8 cellular contexts compared by ENCODE assay signal in the genomic region with DNA sequence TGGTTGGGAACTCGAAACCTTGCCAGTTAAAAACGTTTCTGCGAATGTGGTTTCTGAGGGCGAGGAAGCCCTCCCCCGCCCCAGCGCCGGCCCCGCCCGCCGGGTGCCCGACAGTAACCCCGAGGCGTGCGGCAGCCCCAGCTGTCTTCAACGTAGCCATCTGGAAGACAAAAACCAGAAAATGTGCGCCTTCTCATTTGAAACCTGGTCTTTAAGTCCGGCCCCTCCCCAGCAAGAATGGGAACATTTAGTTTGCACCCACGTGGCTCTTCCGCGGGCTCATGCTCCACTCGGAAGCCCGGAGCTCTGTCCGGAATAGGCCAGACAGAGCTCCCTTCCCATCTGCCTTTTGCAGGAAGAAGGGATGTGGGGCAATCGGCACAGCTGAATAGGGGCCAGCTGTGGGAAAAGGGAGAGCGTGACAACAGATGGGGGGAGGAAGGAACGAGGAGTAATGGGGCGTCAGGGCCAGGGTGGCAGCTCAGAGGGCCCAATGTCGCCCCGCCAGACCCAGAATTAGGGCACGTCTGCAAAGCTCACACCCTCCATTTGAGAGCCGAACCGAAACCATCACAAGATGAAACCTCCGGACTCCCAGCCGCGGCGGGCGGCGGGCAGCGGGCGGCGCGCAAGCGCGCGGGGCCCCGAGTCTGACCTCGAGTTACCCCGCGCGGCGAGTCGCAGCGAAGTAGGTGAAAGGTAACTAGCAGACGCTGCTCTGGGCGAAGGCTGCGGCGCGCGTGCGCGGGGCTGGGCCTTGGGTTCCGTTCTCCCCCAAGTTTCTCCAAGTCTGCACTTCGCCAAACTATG.
DNase-seq lines count a peak whose midpoint lies in the region; ATAC-seq and TF ChIP-seq lines count a peak whose summit lies in the region.

No MANE protein-coding gene starts in this region.

- H3K36me3 Mint-ChIP-seq in activated naive CD8-positive, alpha-beta T cell treated with anti-CD3 and anti-CD28 coated beads, Interleukin-2, amount 50 U/mL, for 24 hours (ENCODE audit: low read depth) = no peaks in the 10 kb centered on the region

- H3K27me3 Mint-ChIP-seq in activated naive CD8-positive, alpha-beta T cell treated with anti-CD3 and anti-CD28 coated beads, Interleukin-2, amount 50 U/mL, for 24 hours = peaks cover 47% of the 10 kb centered on the region

- peak overlapping the region; percentile 80 for H4K8ac ChIP-seq in trophoblast cell (ENCODE audit: low read depth, low read length)

- H3K14ac ChIP-seq in trophoblast cell (ENCODE audit: low read length) = peak overlapping the region; percentile 86

- H3K36me3 ChIP-seq in trophoblast cell (ENCODE audit: control insufficient read depth in 1 of 2, insufficient read depth in 2 of 2, low read length in 2 of 2) = no peaks in the 10 kb centered on the region
- H3K36me3 ChIP-seq in tibial nerve = no peaks in the 10 kb centered on the region

- H3K9me3 ChIP-seq in trophoblast cell (ENCODE audit: insufficient read depth, low read depth, low read length) (no peaks in the 10 kb centered on the region), tibial nerve (no peaks in the 10 kb centered on the region)

- H3K4me3 ChIP-seq in HFF-Myc (replicated peaks; ENCODE audit: low read depth, low read length) (peak overlapping the region; percentile 57), trophoblast cell (ENCODE audit: low read depth, low read length) (peak overlapping the region; percentile 69), tibial nerve (peak overlapping the region; percentile 53 to 68 (median 64))

- H2BK5ac ChIP-seq in trophoblast cell (ENCODE audit: low read depth, low read length, poor library complexity) = peak overlapping the region; percentile 49

- no peak overlapping the region for H2AK5ac ChIP-seq in trophoblast cell (ENCODE audit: low read length)

- H2BK120ac ChIP-seq in trophoblast cell (ENCODE audit: insufficient read depth, low read length, poor library complexity) = peak overlapping the region; percentile 67

- peak overlapping the region; percentile 96 for H3K4me2 ChIP-seq in trophoblast cell (ENCODE audit: low read length)

- peak overlapping the region; percentile 54 for H3K9ac ChIP-seq in trophoblast cell (ENCODE audit: low read length)

- H3K23ac ChIP-seq in trophoblast cell (ENCODE audit: low read length) = no peak overlapping the region

- TF ChIP-seq POLR2A in tibial nerve (IDR thresholded peaks at IDR 0.05) = peak; percentile 16 to 43

- peak overlapping the region; percentile 80 for H3K4me3 Mint-ChIP-seq in activated naive CD8-positive, alpha-beta T cell treated with anti-CD3 and anti-CD28 coated beads, Interleukin-2, amount 50 U/mL, for 24 hours

- H3K4me1 Mint-ChIP-seq in activated naive CD8-positive, alpha-beta T cell treated with anti-CD3 and anti-CD28 coated beads, Interleukin-2, amount 50 U/mL, for 24 hours = peaks cover 32% of the 10 kb centered on the region

- peaks cover 12% of the 10 kb centered on the region for H3K79me1 ChIP-seq in trophoblast cell (ENCODE audit: low read length)

- H4K12ac ChIP-seq in trophoblast cell (ENCODE audit: low read depth, low read length) = peak overlapping the region; percentile 89

- TF ChIP-seq CTCF in HFF-Myc (IDR thresholded peaks at IDR 0.05; ENCODE audit: low read depth, low read length, missing control alignments) = no peak
- peak in 1 of 5 experiments; percentile 31 for TF ChIP-seq CTCF in tibial nerve (IDR thresholded peaks at IDR 0.05)

- no peaks in the 10 kb centered on the region for H3K79me2 ChIP-seq in trophoblast cell (ENCODE audit: control insufficient read depth, insufficient read depth, low read length, poor library complexity)

- intact Hi-C loops in cardiac septum (cut with DNase I) = loop anchor here (1.0 to 5.0 kb wide), 5 partner anchors 23 to 166 kb away; partner anchors contain the start of gene ABCA1

- no CpG with 5 or more reads among the region's 63 CpGs for WGBS in trophoblast cell (ENCODE audit: extremely low coverage, insufficient coverage, insufficient read length)
- 1 to 2% methylated on average over 24 to 63 of the region's 63 CpGs for WGBS in tibial nerve, 2 donors

- H3K27ac Mint-ChIP-seq in activated naive CD8-positive, alpha-beta T cell treated with anti-CD3 and anti-CD28 coated beads, Interleukin-2, amount 50 U/mL, for 24 hours = peak overlapping the region; percentile 78

- no peak overlapping the region for H3K4ac ChIP-seq in trophoblast cell (ENCODE audit: low read depth, low read length)

- peak overlapping the region; percentile 87 for H3K18ac ChIP-seq in trophoblast cell (ENCODE audit: low read length)

- H2AFZ ChIP-seq in trophoblast cell (ENCODE audit: insufficient read depth, low read length, poor library complexity) = peak overlapping the region; percentile 81

- H3K27ac ChIP-seq in trophoblast cell (ENCODE audit: low read depth, low read length) = peak overlapping the region; percentile 31
- H3K27ac ChIP-seq in tibial nerve = peak overlapping the region; percentile 51 to 93 (median 86)

- H3K9me3 Mint-ChIP-seq in activated naive CD8-positive, alpha-beta T cell treated with anti-CD3 and anti-CD28 coated beads, Interleukin-2, amount 50 U/mL, for 24 hours = no peaks in the 10 kb centered on the region

- no peaks in the 10 kb centered on the region for H3K27me3 ChIP-seq in trophoblast cell (ENCODE audit: insufficient read depth, low read length)
- no peaks in the 10 kb centered on the region for H3K27me3 ChIP-seq in tibial nerve

- H3K4me1 ChIP-seq in trophoblast cell (ENCODE audit: control insufficient read depth in 1 of 2, insufficient read depth in 2 of 2, low read length in 2 of 2) (peaks cover 18 to 19% of the 10 kb centered on the region in 2 experiments), tibial nerve (peaks cover 0 to 47% (median 40%) of the 10 kb centered on the region in 4 donors)

- peak overlapping the region; percentile 88 for H4K91ac ChIP-seq in trophoblast cell (ENCODE audit: low read depth, low read length)

- ATAC-seq in activated naive CD8-positive, alpha-beta T cell treated with anti-CD3 and anti-CD28 coated beads, Interleukin-2, amount 50 U/mL, for 24 hours = peak; percentile 79

- H2BK12ac ChIP-seq in trophoblast cell (ENCODE audit: low read length) = peak overlapping the region; percentile 42

- peak; percentile 93 for DNase-seq in GF-D8 (lab: John Stamatoyannopoulos, UW)
- DNase-seq in HFF-Myc (ENCODE audit: extremely low read depth, low read depth) = peak; percentile 57
- DNase-seq in MV-4-11 (lab: John Stamatoyannopoulos, UW) = peak; percentile 97
- DNase-seq in SW 1271 (lab: John Stamatoyannopoulos, UW) = peak; percentile 55 to 75
- DNase-seq in activated naive CD8-positive, alpha-beta T cell treated with anti-CD3 and anti-CD28 coated beads, Interleukin-2, amount 50 U/mL, for 24 hours = peak; percentile 83
- peak; percentile 96 for DNase-seq in cardiac septum (ENCODE audit: low spot score)
- DNase-seq in trophoblast cell = peak; percentile 77 to 90
- peak; percentile 78 to 82 for DNase-seq in tibial nerve (ENCODE audit: low spot score in 2 of 2)

- TF ChIP-seq EP300 in tibial nerve (IDR thresholded peaks at IDR 0.05) = peak in 1 of 2 donors; percentile 92

Comparison
In these comparisons a context has a peak if more than half of its experiments do, and no peak if none do; other contexts are left out.
1. Peak in every context shown above with its lines: DNase-seq, ATAC-seq, H3K4me3 ChIP-seq and H3K27ac ChIP-seq.